ENCODE assay signal across 1 cellular context in the genomic region with DNA sequence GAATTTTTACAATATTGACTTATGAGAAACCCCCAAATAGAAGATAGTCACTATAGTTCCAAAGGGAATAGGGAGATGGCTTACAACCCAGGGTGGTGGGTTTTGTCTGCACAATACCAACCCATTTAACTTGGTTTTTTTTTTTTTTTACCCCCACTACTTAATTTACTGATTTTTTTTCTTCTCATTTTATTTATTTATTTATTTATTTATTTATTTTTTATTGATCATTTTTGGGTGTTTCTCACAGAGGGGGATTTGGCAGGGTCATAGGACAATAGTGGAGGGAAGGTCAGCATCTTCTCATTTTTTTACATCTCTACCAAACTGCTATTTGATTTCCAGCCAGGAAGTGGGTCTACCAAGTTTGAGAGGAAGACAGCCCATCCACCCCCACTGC.
TF ChIP-seq lines count a peak whose summit lies in the region.

No MANE protein-coding gene starts in this region.

TF ChIP-seq in HEK293, 187 proteins besides CTCF, POLR2A, EP300 and RAD21 (continued from another document):
- TF ChIP-seq, protein P1, sequence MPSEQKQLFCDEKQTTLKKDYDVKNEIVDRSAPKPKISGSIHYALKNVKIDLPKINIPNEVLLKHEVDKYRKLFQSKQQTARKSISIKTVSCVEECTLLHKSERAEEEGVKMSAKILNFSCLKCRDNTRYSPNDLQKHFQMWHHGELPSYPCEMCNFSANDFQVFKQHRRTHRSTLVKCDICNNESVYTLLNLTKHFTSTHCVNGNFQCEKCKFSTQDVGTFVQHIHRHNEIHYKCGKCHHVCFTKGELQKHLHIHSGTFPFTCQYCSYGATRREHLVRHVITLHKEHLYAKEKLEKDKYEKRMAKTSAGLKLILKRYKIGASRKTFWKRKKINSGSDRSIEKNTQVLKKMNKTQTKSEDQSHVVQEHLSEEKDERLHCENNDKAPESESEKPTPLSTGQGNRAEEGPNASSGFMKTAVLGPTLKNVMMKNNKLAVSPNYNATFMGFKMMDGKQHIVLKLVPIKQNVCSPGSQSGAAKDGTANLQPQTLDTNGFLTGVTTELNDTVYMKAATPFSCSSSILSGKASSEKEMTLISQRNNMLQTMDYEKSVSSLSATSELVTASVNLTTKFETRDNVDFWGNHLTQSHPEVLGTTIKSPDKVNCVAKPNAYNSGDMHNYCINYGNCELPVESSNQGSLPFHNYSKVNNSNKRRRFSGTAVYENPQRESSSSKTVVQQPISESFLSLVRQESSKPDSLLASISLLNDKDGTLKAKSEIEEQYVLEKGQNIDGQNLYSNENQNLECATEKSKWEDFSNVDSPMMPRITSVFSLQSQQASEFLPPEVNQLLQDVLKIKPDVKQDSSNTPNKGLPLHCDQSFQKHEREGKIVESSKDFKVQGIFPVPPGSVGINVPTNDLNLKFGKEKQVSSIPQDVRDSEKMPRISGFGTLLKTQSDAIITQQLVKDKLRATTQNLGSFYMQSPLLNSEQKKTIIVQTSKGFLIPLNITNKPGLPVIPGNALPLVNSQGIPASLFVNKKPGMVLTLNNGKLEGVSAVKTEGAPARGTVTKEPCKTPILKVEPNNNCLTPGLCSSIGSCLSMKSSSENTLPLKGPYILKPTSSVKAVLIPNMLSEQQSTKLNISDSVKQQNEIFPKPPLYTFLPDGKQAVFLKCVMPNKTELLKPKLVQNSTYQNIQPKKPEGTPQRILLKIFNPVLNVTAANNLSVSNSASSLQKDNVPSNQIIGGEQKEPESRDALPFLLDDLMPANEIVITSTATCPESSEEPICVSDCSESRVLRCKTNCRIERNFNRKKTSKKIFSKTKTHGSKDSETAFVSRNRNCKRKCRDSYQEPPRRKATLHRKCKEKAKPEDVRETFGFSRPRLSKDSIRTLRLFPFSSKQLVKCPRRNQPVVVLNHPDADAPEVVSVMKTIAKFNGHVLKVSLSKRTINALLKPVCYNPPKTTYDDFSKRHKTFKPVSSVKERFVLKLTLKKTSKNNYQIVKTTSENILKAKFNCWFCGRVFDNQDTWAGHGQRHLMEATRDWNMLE (tag by site-specific recombination; conservative IDR thresholded peaks at IDR 0.05; ENCODE audit: low read depth): peak; percentile 64
- TF ChIP-seq, protein P2, sequence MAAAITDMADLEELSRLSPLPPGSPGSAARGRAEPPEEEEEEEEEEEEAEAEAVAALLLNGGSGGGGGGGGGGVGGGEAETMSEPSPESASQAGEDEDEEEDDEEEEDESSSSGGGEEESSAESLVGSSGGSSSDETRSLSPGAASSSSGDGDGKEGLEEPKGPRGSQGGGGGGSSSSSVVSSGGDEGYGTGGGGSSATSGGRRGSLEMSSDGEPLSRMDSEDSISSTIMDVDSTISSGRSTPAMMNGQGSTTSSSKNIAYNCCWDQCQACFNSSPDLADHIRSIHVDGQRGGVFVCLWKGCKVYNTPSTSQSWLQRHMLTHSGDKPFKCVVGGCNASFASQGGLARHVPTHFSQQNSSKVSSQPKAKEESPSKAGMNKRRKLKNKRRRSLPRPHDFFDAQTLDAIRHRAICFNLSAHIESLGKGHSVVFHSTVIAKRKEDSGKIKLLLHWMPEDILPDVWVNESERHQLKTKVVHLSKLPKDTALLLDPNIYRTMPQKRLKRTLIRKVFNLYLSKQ (tag by site-specific recombination; IDR thresholded peaks at IDR 0.05; ENCODE audit: borderline replicate concordance): no peak
- TF ChIP-seq ZBTB8A (tag by site-specific recombination; IDR thresholded peaks at IDR 0.05) (0 out of 2 replicates have a peak, but pooled peaks have one; percentile 21), ZBTB11 (tag by site-specific recombination; conservative IDR thresholded peaks at IDR 0.05; ENCODE audit: low read depth) (peak; percentile 49; the same call in 1 of the 2 replicates), SP3 (tag by site-specific recombination; IDR thresholded peaks at IDR 0.05) (no peak), ZNF555 (tag by site-specific recombination; conservative IDR thresholded peaks at IDR 0.05) (peak; percentile 32), ZNF416 (tag by site-specific recombination; IDR thresholded peaks at IDR 0.05) (no peak), ZNF426 (tag by site-specific recombination; IDR thresholded peaks at IDR 0.05) (peak; percentile 46), OSR2 (tag by site-specific recombination; IDR thresholded peaks at IDR 0.05) (no peak), EGR2 (tag by site-specific recombination; IDR thresholded peaks at IDR 0.05; ENCODE audit: low read depth) (no peak)
- TF ChIP-seq, protein P3, sequence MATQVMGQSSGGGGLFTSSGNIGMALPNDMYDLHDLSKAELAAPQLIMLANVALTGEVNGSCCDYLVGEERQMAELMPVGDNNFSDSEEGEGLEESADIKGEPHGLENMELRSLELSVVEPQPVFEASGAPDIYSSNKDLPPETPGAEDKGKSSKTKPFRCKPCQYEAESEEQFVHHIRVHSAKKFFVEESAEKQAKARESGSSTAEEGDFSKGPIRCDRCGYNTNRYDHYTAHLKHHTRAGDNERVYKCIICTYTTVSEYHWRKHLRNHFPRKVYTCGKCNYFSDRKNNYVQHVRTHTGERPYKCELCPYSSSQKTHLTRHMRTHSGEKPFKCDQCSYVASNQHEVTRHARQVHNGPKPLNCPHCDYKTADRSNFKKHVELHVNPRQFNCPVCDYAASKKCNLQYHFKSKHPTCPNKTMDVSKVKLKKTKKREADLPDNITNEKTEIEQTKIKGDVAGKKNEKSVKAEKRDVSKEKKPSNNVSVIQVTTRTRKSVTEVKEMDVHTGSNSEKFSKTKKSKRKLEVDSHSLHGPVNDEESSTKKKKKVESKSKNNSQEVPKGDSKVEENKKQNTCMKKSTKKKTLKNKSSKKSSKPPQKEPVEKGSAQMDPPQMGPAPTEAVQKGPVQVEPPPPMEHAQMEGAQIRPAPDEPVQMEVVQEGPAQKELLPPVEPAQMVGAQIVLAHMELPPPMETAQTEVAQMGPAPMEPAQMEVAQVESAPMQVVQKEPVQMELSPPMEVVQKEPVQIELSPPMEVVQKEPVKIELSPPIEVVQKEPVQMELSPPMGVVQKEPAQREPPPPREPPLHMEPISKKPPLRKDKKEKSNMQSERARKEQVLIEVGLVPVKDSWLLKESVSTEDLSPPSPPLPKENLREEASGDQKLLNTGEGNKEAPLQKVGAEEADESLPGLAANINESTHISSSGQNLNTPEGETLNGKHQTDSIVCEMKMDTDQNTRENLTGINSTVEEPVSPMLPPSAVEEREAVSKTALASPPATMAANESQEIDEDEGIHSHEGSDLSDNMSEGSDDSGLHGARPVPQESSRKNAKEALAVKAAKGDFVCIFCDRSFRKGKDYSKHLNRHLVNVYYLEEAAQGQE (tag by site-specific recombination; IDR thresholded peaks at IDR 0.05): 0 out of 2 replicates have a peak, but pooled peaks have one; percentile 13
